Comparison of ENCODE assay signal across 11 cellular contexts in the genomic region with DNA sequence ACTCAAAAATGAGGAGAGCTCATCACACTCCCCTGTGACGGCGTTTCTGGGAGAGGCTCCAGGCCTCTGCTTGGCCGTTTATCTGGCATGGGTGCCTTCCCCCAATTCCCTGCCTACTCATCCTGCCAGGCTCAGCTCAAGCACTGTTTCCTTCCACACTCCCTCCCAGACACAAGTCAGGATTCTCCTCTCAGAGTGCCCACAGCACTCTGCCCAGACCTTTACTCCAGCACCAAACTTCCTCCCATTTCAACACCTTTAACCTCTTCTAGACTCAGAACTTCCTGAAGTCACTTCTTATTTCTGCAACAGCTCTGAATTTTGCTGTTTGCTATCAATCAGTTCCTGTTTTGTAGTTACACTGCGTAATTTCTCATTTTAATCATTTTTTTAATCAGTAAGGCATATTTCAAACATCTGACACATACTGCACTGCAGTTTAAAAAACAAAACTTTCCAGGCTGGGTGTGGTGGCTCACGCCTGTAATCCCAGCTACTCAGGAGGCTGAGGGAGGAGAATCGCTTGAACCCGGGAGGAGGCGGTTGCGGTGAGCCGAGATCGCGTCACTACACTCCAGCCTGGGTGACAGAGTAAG. TPM values are rescaled to one million over a fixed set of nuclear protein-coding genes. Genes with fewer than 3 reads are reported as not detected.
DNase-seq lines count a peak whose midpoint lies in the region; ATAC-seq and TF ChIP-seq lines count a peak whose summit lies in the region.
"Had no signal": no experiment of that assay in that cellular context is flagged by ENCODE, and none has a peak within 500 bp of the region (broad histone marks: within the 10 kb centered on the region; RNA-seq: fewer than 3 reads in every experiment).

No MANE protein-coding gene starts in this region.

- peaks cover 35% of the 10 kb centered on the region for H4K20me1 ChIP-seq in BLaER1

- no peak overlapping the region for H3K9ac ChIP-seq in BLaER1

- H3K27ac ChIP-seq in BLaER1 = no peak overlapping the region
- H3K27ac ChIP-seq in adrenal gland = peak overlapping the region; percentile 66 to 85 (median 83)
- peak overlapping the region; percentile 95 for H3K27ac ChIP-seq in naive thymus-derived CD4-positive, alpha-beta T cell (ENCODE audit: low read depth, low read length)
- H3K27ac ChIP-seq in body of pancreas = peak overlapping the region in 1 of 4 donors; percentile 58

- ATAC-seq in naive thymus-derived CD4-positive, alpha-beta T cell = peak; percentile 58
- ATAC-seq in GM21576 (IDR thresholded peaks at IDR 0.05; ENCODE audit: unreplicated experiment) (no peak), body of pancreas (no peak), GM19452 (IDR thresholded peaks at IDR 0.05; ENCODE audit: unreplicated experiment) (no peak)

- H3K4me1 ChIP-seq in BLaER1 (peaks cover 38% of the 10 kb centered on the region), adrenal gland (replicated peaks in 1 of 2) (peaks cover 23 to 29% of the 10 kb centered on the region in 2 donors), body of pancreas (peaks cover 11% of the 10 kb centered on the region)
- peaks cover 74 to 79% of the 10 kb centered on the region in 2 donors for H3K4me1 ChIP-seq in naive thymus-derived CD4-positive, alpha-beta T cell (ENCODE audit: control insufficient read depth in 2 of 2, insufficient read depth in 2 of 2, low read length in 2 of 2)

- intact Hi-C loops in adrenal gland (cut with DNase I) (no loop called here), body of pancreas (cut with DNase I) (no loop called here)
- intact Hi-C loops in naive thymus-derived CD4-positive, alpha-beta T cell (cut with micrococcal nuclease) = loop anchor here (2.0 to 5.0 kb wide), 4 partner anchors 274 to 351 kb away; a partner anchor contains a TSS

- peaks cover 43% of the 10 kb centered on the region for H3K36me3 ChIP-seq in BLaER1
- peaks cover 0 to 29% of the 10 kb centered on the region in 2 donors for H3K36me3 ChIP-seq in adrenal gland (replicated peaks in 1 of 2)
- peaks cover 0 to 22% (median 6%) of the 10 kb centered on the region in 3 experiments for H3K36me3 ChIP-seq in naive thymus-derived CD4-positive, alpha-beta T cell (ENCODE audit: control insufficient read depth in 2 of 3, insufficient read depth in 3 of 3, low read length in 3 of 3)
- peaks cover 0 to 13% of the 10 kb centered on the region in 2 donors for H3K36me3 ChIP-seq in body of pancreas (replicated peaks in 1 of 2; ENCODE audit: insufficient read depth in 1 of 2, low read depth in 2 of 2)

- DNase-seq in SIG-M5 (lab: John Stamatoyannopoulos, UW) (peak; percentile 31), adrenal gland (peak; percentile 82 to 95 (median 92)), NCI-H774 (lab: John Stamatoyannopoulos, UW) (no peak), body of pancreas (no peak)
- DNase-seq in naive thymus-derived CD4-positive, alpha-beta T cell = peak in 7 of 9 donors; percentile 68 to 89 (median 79)
- DNase-seq: NCI-H1105, small intestine had no signal

- TF ChIP-seq POLR2A in adrenal gland (IDR thresholded peaks at IDR 0.05) = peak in 1 of 2 donors; percentile 70
- TF ChIP-seq POLR2A in body of pancreas (IDR thresholded peaks at IDR 0.05) = no peak

- H3K4me1 Mint-ChIP-seq in naive thymus-derived CD4-positive, alpha-beta T cell = peaks cover 61 to 94% (median 87%) of the 10 kb centered on the region in 7 donors

- CTCF ChIA-PET in naive thymus-derived CD4-positive, alpha-beta T cell (lab: Charles Lee) = interaction anchor here (0.6 to 8.6 kb wide), 8 partner anchors 9 to 713 kb away, joined by 3 to 131 read pairs (median 3); a partner anchor contains a TSS

- no peaks in the 10 kb centered on the region for H3K9me3 ChIP-seq in BLaER1
- no peaks in the 10 kb centered on the region for H3K9me3 ChIP-seq in adrenal gland (replicated peaks in 1 of 3)
- H3K9me3 ChIP-seq in naive thymus-derived CD4-positive, alpha-beta T cell (ENCODE audit: control insufficient read depth in 2 of 3, low read length in 3 of 3) = no peaks in the 10 kb centered on the region
- H3K9me3 ChIP-seq in body of pancreas = no peaks in the 10 kb centered on the region

- no peaks in the 10 kb centered on the region for H3K27me3 Mint-ChIP-seq in naive thymus-derived CD4-positive, alpha-beta T cell

- H3K36me3 Mint-ChIP-seq in naive thymus-derived CD4-positive, alpha-beta T cell = peaks cover 18 to 40% (median 23%) of the 10 kb centered on the region in 5 donors

- POLR2A ChIA-PET in naive thymus-derived CD4-positive, alpha-beta T cell (lab: Charles Lee) = interaction anchor here (0.6 to 19.7 kb wide), 11 partner anchors 10 to 350 kb away, joined by 3 to 715 read pairs (median 5); a partner anchor contains a TSS

- 51 to 64% (median 58%) methylated on average over 12 of the region's 12 CpGs for WGBS in adrenal gland, 4 donors
- WGBS in body of pancreas, 2 donors = 71 to 89% methylated on average over 12 of the region's 12 CpGs

- no peaks in the 10 kb centered on the region for H3K27me3 ChIP-seq in BLaER1
- no peaks in the 10 kb centered on the region for H3K27me3 ChIP-seq in adrenal gland
- no peaks in the 10 kb centered on the region for H3K27me3 ChIP-seq in naive thymus-derived CD4-positive, alpha-beta T cell (ENCODE audit: control insufficient read depth in 2 of 2, insufficient read depth in 2 of 2, low read length in 2 of 2)
- no peaks in the 10 kb centered on the region for H3K27me3 ChIP-seq in body of pancreas

- peak overlapping the region; percentile 6; the same call in 1 of the 2 replicates for H3K4me2 ChIP-seq in BLaER1

- peaks cover 0 to 6% (median 0%) of the 10 kb centered on the region in 11 donors for H3K9me3 Mint-ChIP-seq in naive thymus-derived CD4-positive, alpha-beta T cell

- H3K4me3 Mint-ChIP-seq in naive thymus-derived CD4-positive, alpha-beta T cell = peak overlapping the region; percentile 80 to 98 (median 92)

- peak overlapping the region; percentile 92 to 100 (median 98) for H3K27ac Mint-ChIP-seq in naive thymus-derived CD4-positive, alpha-beta T cell

- TF ChIP-seq CTCF in adrenal gland (IDR thresholded peaks at IDR 0.05) (no peak), body of pancreas (IDR thresholded peaks at IDR 0.05) (no peak)

- no peak overlapping the region for H3K4me3 ChIP-seq in BLaER1
- peak overlapping the region in 1 of 4 donors; percentile 31 for H3K4me3 ChIP-seq in adrenal gland
- peak overlapping the region; percentile 51 for H3K4me3 ChIP-seq in naive thymus-derived CD4-positive, alpha-beta T cell (ENCODE audit: low read length)
- no peak overlapping the region for H3K4me3 ChIP-seq in body of pancreas

RNA-seq across cellular contexts. Expression of a gene that starts 16.0 kb away (rescaled TPM):
- total RNA-seq in adrenal gland = 10 to 100 TPM; 11.4 to 30.3 (median 17.1) TPM
- 10 to 100 TPM in 1 of 3 donors, 1 to 10 TPM in 2; 7.8 to 40.4 (median 9.5) TPM for polyA plus RNA-seq in adrenal gland
- total RNA-seq in naive thymus-derived CD4-positive, alpha-beta T cell = 10 to 100 TPM; 26.8 to 55.3 (median 43.8) TPM
- polyA plus RNA-seq in naive thymus-derived CD4-positive, alpha-beta T cell = 10 to 100 TPM; 24.5 to 29.3 TPM
- 10 to 100 TPM; 14.5 to 17.1 TPM for total RNA-seq in body of pancreas

RNA-seq across cellular contexts. Expression of a gene that starts 31.6 kb away (rescaled TPM):
- total RNA-seq in adrenal gland (under 1 TPM in 2 of 8 donors, not detected in 6; 0.22 to 0.23 TPM), body of pancreas (not detected)
- not detected for polyA plus RNA-seq in adrenal gland
- total RNA-seq in naive thymus-derived CD4-positive, alpha-beta T cell = 1 to 10 TPM; 1.3 to 4.3 (median 2.3) TPM
- polyA plus RNA-seq in naive thymus-derived CD4-positive, alpha-beta T cell = 10 to 100 TPM; 13.6 to 14.2 TPM

RNA-seq across cellular contexts. Expression of a gene that starts 53.3 kb away (rescaled TPM):
- under 1 TPM in 1 of 8 donors, not detected in 7; 0.78 TPM for total RNA-seq in adrenal gland
- not detected for polyA plus RNA-seq in adrenal gland
- total RNA-seq in naive thymus-derived CD4-positive, alpha-beta T cell = not detected
- polyA plus RNA-seq in naive thymus-derived CD4-positive, alpha-beta T cell = under 1 TPM in 1 of 2 donors, not detected in 1; 0.05 TPM
- not detected for total RNA-seq in body of pancreas
- total RNA-seq: frontal cortex had no signal
- polyA plus RNA-seq: small intestine had no signal

Comparison
In these comparisons a context has a peak if more than half of its experiments do, and no peak if none do; other contexts are left out.
1. DNase-seq: peak in SIG-M5 (single experiment), adrenal gland (7 of 7) and naive thymus-derived CD4-positive, alpha-beta T cell (7 of 9); none in NCI-H774 (single experiment) and body of pancreas (0 of 4).
2. intact Hi-C loops: an anchor here in naive thymus-derived CD4-positive, alpha-beta T cell (2.0 to 5.0 kb wide); none called in adrenal gland and body of pancreas.